Comparison of ENCODE assay signal across 8 cellular contexts in genomic region chr6:16318538-16318937, GRCh38.
DNase-seq lines count a peak whose midpoint lies in the region; ATAC-seq and TF ChIP-seq lines count a peak whose summit lies in the region.

No MANE protein-coding gene starts in this region.

- no peak overlapping the region for H3K18ac ChIP-seq in trophoblast cell (ENCODE audit: low read length)

- H3K27ac ChIP-seq in SJCRH30: peak overlapping the region; percentile 93
- H3K27ac ChIP-seq in trophoblast cell (ENCODE audit: low read depth, low read length): no peak overlapping the region

- H4K12ac ChIP-seq in trophoblast cell (ENCODE audit: low read depth, low read length): no peak overlapping the region

- peaks cover 36% of the 10 kb centered on the region for H3K4me1 ChIP-seq in SJCRH30
- peaks cover 12 to 15% of the 10 kb centered on the region in 2 experiments for H3K4me1 ChIP-seq in trophoblast cell (ENCODE audit: control insufficient read depth in 1 of 2, insufficient read depth in 2 of 2, low read length in 2 of 2)

- no peak for ATAC-seq in GM21786 (IDR thresholded peaks at IDR 0.05; ENCODE audit: unreplicated experiment)

- H3K9me3 ChIP-seq in SJCRH30 (replicated peaks) (no peaks in the 10 kb centered on the region), trophoblast cell (ENCODE audit: insufficient read depth, low read depth, low read length) (peaks cover 1% of the 10 kb centered on the region)

- no peaks in the 10 kb centered on the region for H3K27me3 ChIP-seq in SJCRH30
- no peaks in the 10 kb centered on the region for H3K27me3 ChIP-seq in trophoblast cell (ENCODE audit: insufficient read depth, low read length)

- no peak overlapping the region for H2BK5ac ChIP-seq in trophoblast cell (ENCODE audit: low read depth, low read length, poor library complexity)

- no peak for TF ChIP-seq CTCF in AG09319 (IDR thresholded peaks at IDR 0.05; ENCODE audit: low read depth, low read length)
- no peak for TF ChIP-seq CTCF in choroid plexus epithelial cell (conservative IDR thresholded peaks at IDR 0.05; ENCODE audit: low read depth, low read length)

- no peaks in the 10 kb centered on the region for H3K36me3 ChIP-seq in SJCRH30
- no peaks in the 10 kb centered on the region for H3K36me3 ChIP-seq in trophoblast cell (ENCODE audit: control insufficient read depth in 1 of 2, insufficient read depth in 2 of 2, low read length in 2 of 2)

- no peak overlapping the region for H3K4ac ChIP-seq in trophoblast cell (ENCODE audit: low read depth, low read length)

- H2BK120ac ChIP-seq in trophoblast cell (ENCODE audit: insufficient read depth, low read length, poor library complexity): no peak overlapping the region

- H2AK5ac ChIP-seq in trophoblast cell (ENCODE audit: low read length): peak overlapping the region; percentile 10

- H3K79me2 ChIP-seq in trophoblast cell (ENCODE audit: control insufficient read depth, insufficient read depth, low read length, poor library complexity): no peaks in the 10 kb centered on the region

- H4K91ac ChIP-seq in trophoblast cell (ENCODE audit: low read depth, low read length): no peak overlapping the region

- H3K4me3 ChIP-seq in SJCRH30: no peak overlapping the region
- H3K4me3 ChIP-seq in choroid plexus epithelial cell (ENCODE audit: low read depth, low read length): no peak overlapping the region
- H3K4me3 ChIP-seq in trophoblast cell (ENCODE audit: low read depth, low read length): no peak overlapping the region

- no peak overlapping the region for H3K14ac ChIP-seq in trophoblast cell (ENCODE audit: low read length)

- no peak overlapping the region for H3K4me2 ChIP-seq in trophoblast cell (ENCODE audit: low read length)

- H3K79me1 ChIP-seq in trophoblast cell (ENCODE audit: low read length): peaks cover 4% of the 10 kb centered on the region

- H2AFZ ChIP-seq in trophoblast cell (ENCODE audit: insufficient read depth, low read length, poor library complexity): no peak overlapping the region

- H3K9ac ChIP-seq in trophoblast cell (ENCODE audit: low read length): no peak overlapping the region

- no peak overlapping the region for H4K8ac ChIP-seq in trophoblast cell (ENCODE audit: low read depth, low read length)

- no CpG with 5 or more reads among the region's 6 CpGs for WGBS in trophoblast cell (ENCODE audit: extremely low coverage, insufficient coverage, insufficient read length)

- H3K23ac ChIP-seq in trophoblast cell (ENCODE audit: low read length): no peak overlapping the region

- H2BK12ac ChIP-seq in trophoblast cell (ENCODE audit: low read length): no peak overlapping the region

- peak; percentile 34 for DNase-seq in AG09319 (ENCODE audit: extremely low read depth, low read depth)
- DNase-seq in SJCRH30: peak; percentile 91 to 94
- peak; percentile 74 for DNase-seq in choroid plexus epithelial cell (ENCODE audit: low read depth)
- no peak for DNase-seq in trophoblast cell
- DNase-seq in DMS53 (lab: John Stamatoyannopoulos, UW): no peak
- DNase-seq in SKM-1 treated with dmso at 0.1 percent for 144 hours (lab: John Stamatoyannopoulos, UW; ENCODE audit: unreplicated experiment): no peak
- DNase-seq in NCI-H69 (lab: John Stamatoyannopoulos, UW): no peak

Comparison
In these comparisons a context has a peak if more than half of its experiments do, and no peak if none do; other contexts are left out.
1. DNase-seq: peak in AG09319 (single experiment), SJCRH30 (2 of 2) and choroid plexus epithelial cell (single experiment); none in trophoblast cell (0 of 2), DMS53 (single experiment), SKM-1 treated with dmso at 0.1 percent for 144 hours (single experiment) and NCI-H69 (single experiment).